ENCODE assay signal across 19 cellular contexts in genomic region chr4:26709246-26709645, GRCh38.
DNase-seq lines count a peak whose midpoint lies in the region; ATAC-seq, FAIRE-seq and TF ChIP-seq lines count a peak whose summit lies in the region.
"Had no signal": no experiment of that assay in that cellular context is flagged by ENCODE, and none has a peak within 500 bp of the region (broad histone marks: within the 10 kb centered on the region; RNA-seq: fewer than 3 reads in every experiment).

No MANE protein-coding gene starts in this region.

- DNase-seq in WTC11 (ENCODE audit: low spot score) (no peak), endothelial cell of umbilical vein (ENCODE audit: low read depth, low spot score) (peak; percentile 66), glomerular visceral epithelial cell (ENCODE audit: extremely low spot score) (no peak)
- no peak for DNase-seq in activated effector memory CD4-positive, alpha-beta T cell treated with anti-CD3 and anti-CD28 coated beads, Interleukin-2, amount 50 U/mL, for 16 hours
- DNase-seq: CD4-positive, alpha-beta T cell; CD8-positive, alpha-beta memory T cell; DMS 273 treated with DMSO at 0.1 percent for 48 hours; DMS79; EL; GDM1; GOT3; HFFc6 had no signal

- peaks cover 5% of the 10 kb centered on the region; the same call in 1 of the 2 replicates for H3K36me3 Mint-ChIP-seq in WTC11

- peak overlapping the region in 10 of 11 experiments; percentile 2 to 64 (median 48); a peak in 18 of 22 replicates for H3K4me2 ChIP-seq in BLaER1 treated with 17β-estradiol and CSF1 and Interleukin-3, amounts not matched to agents 10 nM and 100 nM
- peak overlapping the region; percentile 62 for H3K4me2 ChIP-seq in endothelial cell of umbilical vein (ENCODE audit: insufficient read depth, low read length)

- TF ChIP-seq CTCF in WTC11 (IDR thresholded peaks at IDR 0.05), result no peak
- no peak for TF ChIP-seq CTCF in endothelial cell of umbilical vein (IDR thresholded peaks at IDR 0.05; ENCODE audit: extremely low read depth in 1 of 2, insufficient read depth in 1 of 2, low read depth in 1 of 2, low read length in 2 of 2)

- 0 out of 22 replicates have a peak, but pooled peaks cover 0 to 4% (median 0%) of the 10 kb centered on the region in 11 experiments for H3K36me3 ChIP-seq in BLaER1 treated with 17β-estradiol and CSF1 and Interleukin-3, amounts not matched to agents 10 nM and 100 nM
- no peaks in the 10 kb centered on the region for H3K36me3 ChIP-seq in endothelial cell of umbilical vein (ENCODE audit: control insufficient read depth in 2 of 2, extremely low read depth in 1 of 2, insufficient read depth in 2 of 2, low read length in 2 of 2)
- H3K36me3 ChIP-seq: HAP-1 had no signal

- H3K9me1 ChIP-seq in endothelial cell of umbilical vein (replicated peaks; ENCODE audit: control insufficient read depth, extremely low read depth, insufficient read depth, low read length), result no peaks in the 10 kb centered on the region

- no peaks in the 10 kb centered on the region for H3K27me3 ChIP-seq in BLaER1 treated with 17β-estradiol and CSF1 and Interleukin-3, amounts not matched to agents 10 nM and 100 nM
- no peaks in the 10 kb centered on the region for H3K27me3 ChIP-seq in endothelial cell of umbilical vein (ENCODE audit: control insufficient read depth in 2 of 2, insufficient read depth in 2 of 2, low read length in 2 of 2)

- POLR2A ChIA-PET in WTC11 (lab: Charles Lee), result interaction anchor here (0.6 kb wide), 1 partner anchor 334 kb away, joined by 5 read pairs; no protein-coding TSS in a partner anchor
- POLR2A ChIA-PET in endothelial cell of umbilical vein (lab: Charles Lee), result no interaction called here

- peaks cover 0 to 10% (median 8%) of the 10 kb centered on the region in 10 experiments; a peak in 17 of 20 replicates for H3K4me1 ChIP-seq in BLaER1 treated with 17β-estradiol and CSF1 and Interleukin-3, amounts not matched to agents 10 nM and 100 nM
- H3K4me1 ChIP-seq in endothelial cell of umbilical vein (ENCODE audit: control insufficient read depth, extremely low read depth, insufficient read depth, low read length), result peaks cover 8% of the 10 kb centered on the region
- H3K4me1 ChIP-seq: HAP-1 had no signal

- ATAC-seq in WTC11, result no peak
- ATAC-seq in HG02763 (IDR thresholded peaks at IDR 0.05; ENCODE audit: unreplicated experiment), result no peak
- ATAC-seq: GM12878 had no signal

- no peaks in the 10 kb centered on the region for H4K20me1 ChIP-seq in BLaER1 treated with 17β-estradiol and CSF1 and Interleukin-3, amounts not matched to agents 10 nM and 100 nM
- H4K20me1 ChIP-seq in endothelial cell of umbilical vein (replicated peaks; ENCODE audit: control insufficient read depth, extremely low read depth, insufficient read depth, low read length), result no peaks in the 10 kb centered on the region

- H3K27ac Mint-ChIP-seq in WTC11, result peak overlapping the region; percentile 29; the same call in 1 of the 2 replicates
- H3K27ac Mint-ChIP-seq: CD4-positive, alpha-beta T cell; HFFc6 had no signal

- CTCF ChIA-PET in WTC11 (lab: Charles Lee), result no interaction called here
- CTCF ChIA-PET in endothelial cell of umbilical vein (lab: Charles Lee), result interaction anchor here (0.7 to 1.2 kb wide), 2 partner anchors 10 to 301 kb away, joined by 3 to 4 read pairs; no protein-coding TSS in a partner anchor

- dilution Hi-C loops in endothelial cell of umbilical vein (cut with MboI; ENCODE audit: extremely low pct_ligation_motif_present, low sequenced_read_pairs), result no loop called here

- TF ChIP-seq POLR2A in endothelial cell of umbilical vein (IDR thresholded peaks at IDR 0.05; ENCODE audit: low read depth, low read length), result no peak

- peak; percentile 52 for FAIRE-seq in endothelial cell of umbilical vein (lab: Jason Lieb, UNC)
- FAIRE-seq: D721Med, GM12878, H54 had no signal

- H3K4me3 Mint-ChIP-seq in WTC11, result no peak overlapping the region
- H3K4me3 Mint-ChIP-seq: CD14-positive monocyte; CD4-positive, alpha-beta T cell; CD8-positive, alpha-beta memory T cell; HFFc6 had no signal

- H3K9ac ChIP-seq in BLaER1 treated with 17β-estradiol and CSF1 and Interleukin-3, amounts not matched to agents 10 nM and 100 nM, result no peak overlapping the region
- H3K9ac ChIP-seq in endothelial cell of umbilical vein (replicated peaks; ENCODE audit: extremely low read depth, insufficient read depth, low read length), result no peak overlapping the region

- 0 out of 20 replicates have a peak overlapping the region, but pooled peaks of 1 of the 10 experiments have one; percentile 3 for H3K4me3 ChIP-seq in BLaER1 treated with 17β-estradiol and CSF1 and Interleukin-3, amounts not matched to agents 10 nM and 100 nM
- no peak overlapping the region for H3K4me3 ChIP-seq in endothelial cell of umbilical vein (replicated peaks in 1 of 3; ENCODE audit: insufficient read depth in 1 of 3, low read depth in 1 of 3, low read length in 3 of 3)
- H3K4me3 ChIP-seq: GM12878, HAP-1 had no signal

- H3K79me2 ChIP-seq in endothelial cell of umbilical vein (ENCODE audit: control insufficient read depth, insufficient read depth, low read length), result no peaks in the 10 kb centered on the region

- H3K27ac ChIP-seq in BLaER1 treated with 17β-estradiol and CSF1 and Interleukin-3, amounts not matched to agents 10 nM and 100 nM, result peak overlapping the region in 1 of 11 experiments; percentile 23; a peak in 1 of 22 replicates
- no peak overlapping the region for H3K27ac ChIP-seq in endothelial cell of umbilical vein (ENCODE audit: insufficient read depth, low read depth, low read length)

- peaks cover 7 to 22% (median 10%) of the 10 kb centered on the region in 11 experiments; a peak in 20 of 22 replicates for H3K9me3 ChIP-seq in BLaER1 treated with 17β-estradiol and CSF1 and Interleukin-3, amounts not matched to agents 10 nM and 100 nM (replicated peaks in 1 of 11)
- H3K9me3 ChIP-seq in endothelial cell of umbilical vein (replicated peaks; ENCODE audit: control insufficient read depth, insufficient read depth, low read length), result no peaks in the 10 kb centered on the region
- H3K9me3 ChIP-seq: HAP-1 had no signal

- H3K27me3 Mint-ChIP-seq in WTC11 (ENCODE audit: low read depth), result no peaks in the 10 kb centered on the region; the same call in 1 of the 2 replicates
- H3K27me3 Mint-ChIP-seq: CD4-positive, alpha-beta T cell; CD8-positive, alpha-beta memory T cell had no signal

- BruUV-seq in endothelial cell of umbilical vein (replicated peaks; lab: Mats Ljungman, UMichigan), result no TSS peak

- no peak overlapping the region for H2AFZ ChIP-seq in endothelial cell of umbilical vein (ENCODE audit: low read depth, low read length)

- intact Hi-C loops in endothelial cell of umbilical vein (cut with micrococcal nuclease), result loop anchor here (2.0 kb wide), 1 partner anchor 140 kb away; no protein-coding TSS in a partner anchor

- H3K9me3 Mint-ChIP-seq in WTC11, result peaks cover 13% of the 10 kb centered on the region; the same call in 1 of the 2 replicates
- H3K9me3 Mint-ChIP-seq: HFFc6 had no signal

- H3K4me1 Mint-ChIP-seq in WTC11, result peaks cover 9% of the 10 kb centered on the region

TF ChIP-seq in WTC11, 78 proteins besides CTCF, POLR2A, EP300 and RAD21 (continues in another document):
- no peak for TF ChIP-seq PRRX2 (CRISPR knock-in tag; IDR thresholded peaks at IDR 0.05)

TF ChIP-seq in endothelial cell of umbilical vein, 7 proteins besides CTCF, POLR2A, EP300 and RAD21:
- TF ChIP-seq GATA2 (IDR thresholded peaks at IDR 0.05; ENCODE audit: insufficient read depth, insufficient read length, low read depth, low read length) (no peak), MYC (IDR thresholded peaks at IDR 0.05; ENCODE audit: low read depth, low read length) (no peak), JUN (IDR thresholded peaks at IDR 0.05; ENCODE audit: borderline replicate concordance, insufficient read depth, insufficient read length, low read depth) (no peak), POLR2AphosphoS5 (IDR thresholded peaks at IDR 0.05; ENCODE audit: insufficient read depth, low read depth, low read length) (no peak), FOS (IDR thresholded peaks at IDR 0.05; ENCODE audit: borderline replicate concordance, insufficient read depth, low read length) (no peak)
- TF ChIP-seq, protein P1, sequence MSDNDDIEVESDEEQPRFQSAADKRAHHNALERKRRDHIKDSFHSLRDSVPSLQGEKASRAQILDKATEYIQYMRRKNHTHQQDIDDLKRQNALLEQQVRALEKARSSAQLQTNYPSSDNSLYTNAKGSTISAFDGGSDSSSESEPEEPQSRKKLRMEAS (IDR thresholded peaks at IDR 0.05; ENCODE audit: insufficient read depth, insufficient read length), result no peak
